In genomic region chr15:71115567-71116351, GRCh38 we compare ENCODE assay signal across 8 cellular contexts. TPM values are rescaled to one million over a fixed set of nuclear protein-coding genes. Genes with fewer than 3 reads are reported as not detected.
DNase-seq lines count a peak whose midpoint lies in the region; ATAC-seq and TF ChIP-seq lines count a peak whose summit lies in the region.

No MANE protein-coding gene starts in this region.

- H2AFZ ChIP-seq in trophoblast cell (ENCODE audit: insufficient read depth, low read length, poor library complexity): peak overlapping the region; percentile 43

- H4K8ac ChIP-seq in trophoblast cell (ENCODE audit: low read depth, low read length): no peak overlapping the region

- H3K36me3 Mint-ChIP-seq in CD4-positive, alpha-beta T cell (ENCODE audit: low read depth): no peaks in the 10 kb centered on the region
- H3K36me3 Mint-ChIP-seq in activated CD8-positive, alpha-beta T cell treated with anti-CD3 and anti-CD28 coated beads for 36 hours (ENCODE audit: low read depth): no peaks in the 10 kb centered on the region

- no peak overlapping the region for H3K23ac ChIP-seq in trophoblast cell (ENCODE audit: low read length)

- DNase-seq in CD4-positive, alpha-beta T cell: no peak
- DNase-seq in HT-29 (ENCODE audit: low spot score) (peak; percentile 83), glomerular visceral epithelial cell (ENCODE audit: extremely low spot score) (peak; percentile 63), trophoblast cell (peak; percentile 42 to 63), KG1 (lab: John Stamatoyannopoulos, UW) (no peak), DMS153 (lab: John Stamatoyannopoulos, UW) (no peak)
- DNase-seq in activated CD8-positive, alpha-beta T cell treated with anti-CD3 and anti-CD28 coated beads for 36 hours: peak; percentile 7

- no peak for ATAC-seq in CD4-positive, alpha-beta T cell (ENCODE audit: poor library complexity)
- peak; percentile 44 for ATAC-seq in GM19397 (IDR thresholded peaks at IDR 0.05; ENCODE audit: unreplicated experiment)
- peak; percentile 34 for ATAC-seq in activated CD8-positive, alpha-beta T cell treated with anti-CD3 and anti-CD28 coated beads for 36 hours

- no peaks in the 10 kb centered on the region for H3K79me1 ChIP-seq in trophoblast cell (ENCODE audit: low read length)

- H3K4me3 ChIP-seq in trophoblast cell (ENCODE audit: low read depth, low read length): peak overlapping the region; percentile 70

- H3K4me2 ChIP-seq in trophoblast cell (ENCODE audit: low read length): peak overlapping the region; percentile 79

- CTCF ChIA-PET in CD4-positive, alpha-beta T cell (lab: Charles Lee): no interaction called here
- CTCF ChIA-PET in activated CD8-positive, alpha-beta T cell treated with anti-CD3 and anti-CD28 coated beads for 36 hours (lab: Charles Lee): interaction anchor here (0.7 kb wide), 1 partner anchor 292 kb away, joined by 3 read pairs; no protein-coding TSS in a partner anchor

- H3K9ac ChIP-seq in trophoblast cell (ENCODE audit: low read length): no peak overlapping the region

- H2BK12ac ChIP-seq in trophoblast cell (ENCODE audit: low read length): no peak overlapping the region

- H3K4me1 Mint-ChIP-seq in CD4-positive, alpha-beta T cell (ENCODE audit: low read depth): peaks cover 8% of the 10 kb centered on the region
- H3K4me1 Mint-ChIP-seq in activated CD8-positive, alpha-beta T cell treated with anti-CD3 and anti-CD28 coated beads for 36 hours (ENCODE audit: low read depth): peaks cover 6% of the 10 kb centered on the region

- no peak overlapping the region for H2BK120ac ChIP-seq in trophoblast cell (ENCODE audit: insufficient read depth, low read length, poor library complexity)

- H3K27me3 ChIP-seq in CD4-positive, alpha-beta T cell (ENCODE audit: control insufficient read depth, insufficient read depth, low read length): peaks cover 37% of the 10 kb centered on the region
- peaks cover 3% of the 10 kb centered on the region for H3K27me3 ChIP-seq in trophoblast cell (ENCODE audit: insufficient read depth, low read length)

- intact Hi-C loops in CD4-positive, alpha-beta T cell (cut with DNase I, micrococcal nuclease): loop anchor here (2.0 kb wide), 2 partner anchors 325 to 327 kb away; no protein-coding TSS in a partner anchor
- intact Hi-C loops in activated CD8-positive, alpha-beta T cell treated with anti-CD3 and anti-CD28 coated beads for 36 hours (cut with micrococcal nuclease): no loop called here

- no peak overlapping the region for H3K4ac ChIP-seq in trophoblast cell (ENCODE audit: low read depth, low read length)

- no peak overlapping the region for H2BK5ac ChIP-seq in trophoblast cell (ENCODE audit: low read depth, low read length, poor library complexity)

- H3K14ac ChIP-seq in trophoblast cell (ENCODE audit: low read length): no peak overlapping the region

- no peaks in the 10 kb centered on the region for H3K9me3 Mint-ChIP-seq in CD4-positive, alpha-beta T cell
- H3K9me3 Mint-ChIP-seq in activated CD8-positive, alpha-beta T cell treated with anti-CD3 and anti-CD28 coated beads for 36 hours: no peaks in the 10 kb centered on the region

- TF ChIP-seq CTCF in CD4-positive, alpha-beta T cell (IDR thresholded peaks at IDR 0.05): no peak
- no peak for TF ChIP-seq CTCF in activated CD8-positive, alpha-beta T cell treated with anti-CD3 and anti-CD28 coated beads for 36 hours (IDR thresholded peaks at IDR 0.05)

- no peak overlapping the region for H4K91ac ChIP-seq in trophoblast cell (ENCODE audit: low read depth, low read length)

- no peaks in the 10 kb centered on the region for H3K36me3 ChIP-seq in trophoblast cell (ENCODE audit: control insufficient read depth in 1 of 2, insufficient read depth in 2 of 2, low read length in 2 of 2)

- no peaks in the 10 kb centered on the region for H3K79me2 ChIP-seq in trophoblast cell (ENCODE audit: control insufficient read depth, insufficient read depth, low read length, poor library complexity)

- no peak overlapping the region for H2AK5ac ChIP-seq in trophoblast cell (ENCODE audit: low read length)

- H3K4me1 ChIP-seq in trophoblast cell (ENCODE audit: control insufficient read depth in 1 of 2, insufficient read depth in 2 of 2, low read length in 2 of 2): peaks cover 10 to 21% of the 10 kb centered on the region in 2 experiments

- H4K12ac ChIP-seq in trophoblast cell (ENCODE audit: low read depth, low read length): no peak overlapping the region

- peaks cover 70% of the 10 kb centered on the region for H3K27me3 Mint-ChIP-seq in CD4-positive, alpha-beta T cell
- peaks cover 49% of the 10 kb centered on the region for H3K27me3 Mint-ChIP-seq in activated CD8-positive, alpha-beta T cell treated with anti-CD3 and anti-CD28 coated beads for 36 hours

- H3K27ac ChIP-seq in CD4-positive, alpha-beta T cell (ENCODE audit: low read depth, low read length): no peak overlapping the region
- H3K27ac ChIP-seq in trophoblast cell (ENCODE audit: low read depth, low read length): no peak overlapping the region

- POLR2A ChIA-PET in CD4-positive, alpha-beta T cell (lab: Charles Lee): no interaction called here
- POLR2A ChIA-PET in activated CD8-positive, alpha-beta T cell treated with anti-CD3 and anti-CD28 coated beads for 36 hours (lab: Charles Lee): no interaction called here

- H3K27ac Mint-ChIP-seq in CD4-positive, alpha-beta T cell: no peak overlapping the region
- no peak overlapping the region for H3K27ac Mint-ChIP-seq in activated CD8-positive, alpha-beta T cell treated with anti-CD3 and anti-CD28 coated beads for 36 hours

- peak overlapping the region; percentile 48 for H3K4me3 Mint-ChIP-seq in CD4-positive, alpha-beta T cell
- H3K4me3 Mint-ChIP-seq in activated CD8-positive, alpha-beta T cell treated with anti-CD3 and anti-CD28 coated beads for 36 hours: peak overlapping the region; percentile 56

- no peaks in the 10 kb centered on the region for H3K9me3 ChIP-seq in CD4-positive, alpha-beta T cell (ENCODE audit: control insufficient read depth, low read length)
- no peaks in the 10 kb centered on the region for H3K9me3 ChIP-seq in trophoblast cell (ENCODE audit: insufficient read depth, low read depth, low read length)

- WGBS in trophoblast cell (ENCODE audit: extremely low coverage, insufficient coverage, insufficient read length): no CpG with 5 or more reads among the region's 93 CpGs

- H3K18ac ChIP-seq in trophoblast cell (ENCODE audit: low read length): no peak overlapping the region

RNA-seq across cellular contexts. Expression of gene THSD4, which starts 0.5 kb away (rescaled TPM):
- not detected for total RNA-seq in CD4-positive, alpha-beta T cell
- 19.5 and 31.9 TPM in 2 replicates for total RNA-seq in HT-29 (2014; rRNA removed; shearing (Covaris generic))
- total RNA-seq in activated CD8-positive, alpha-beta T cell treated with anti-CD3 and anti-CD28 coated beads for 36 hours: not detected
- 1.1 and 1.2 TPM in 2 replicates for polyA plus RNA-seq in trophoblast cell (2013)

Comparison
In these comparisons a context has a peak if more than half of its experiments do, and no peak if none do; other contexts are left out.
1. DNase-seq: peak in HT-29 (single experiment), activated CD8-positive, alpha-beta T cell treated with anti-CD3 and anti-CD28 coated beads for 36 hours (single experiment), glomerular visceral epithelial cell (single experiment) and trophoblast cell (2 of 2); none in CD4-positive, alpha-beta T cell (0 of 10), KG1 (single experiment) and DMS153 (single experiment).
2. RNA of gene THSD4, which starts 0.5 kb away (total RNA-seq): 19.5 to 31.9 TPM in HT-29; not detected in CD4-positive, alpha-beta T cell and not detected in activated CD8-positive, alpha-beta T cell treated with anti-CD3 and anti-CD28 coated beads for 36 hours; every median in the first group is over 10 times any median in the second.